In the genomic region with DNA sequence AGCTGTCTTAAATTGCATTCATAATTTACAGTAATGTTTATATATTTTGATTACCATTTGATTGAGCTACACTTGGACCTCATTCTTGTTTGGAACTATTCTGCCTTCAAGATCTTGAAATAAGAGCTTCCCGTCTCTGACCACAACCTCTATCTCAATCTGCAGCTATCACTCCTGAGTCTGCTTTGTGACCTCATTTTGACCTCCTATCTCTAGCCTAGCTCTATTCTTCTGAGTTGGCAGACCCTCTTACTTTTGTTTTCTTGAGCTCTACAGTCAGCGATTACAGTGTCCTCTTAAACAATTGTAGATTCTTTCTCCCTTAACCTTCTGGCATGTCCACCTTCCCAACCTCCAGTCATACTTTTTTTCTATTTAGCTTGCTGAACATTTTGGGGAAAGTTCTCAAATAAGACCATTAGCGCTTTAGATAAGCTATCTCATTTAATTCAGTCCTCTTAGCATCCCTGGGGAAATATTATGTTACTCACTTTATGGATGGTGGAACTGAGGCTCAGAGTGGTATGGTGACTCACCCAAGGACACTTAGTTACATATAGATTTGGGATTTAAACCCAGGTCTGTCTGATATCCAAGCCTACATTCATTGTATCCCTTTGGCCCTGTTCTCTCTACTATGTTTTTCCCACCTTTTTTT, we compare ENCODE assay signal across 1 cellular context.
TF ChIP-seq lines count a peak whose summit lies in the region.

No MANE protein-coding gene starts in this region.

TF ChIP-seq in K562, 482 proteins besides CTCF, POLR2A, EP300 and RAD21 (continued from another document and continues in another):
- TF ChIP-seq, protein P1, sequence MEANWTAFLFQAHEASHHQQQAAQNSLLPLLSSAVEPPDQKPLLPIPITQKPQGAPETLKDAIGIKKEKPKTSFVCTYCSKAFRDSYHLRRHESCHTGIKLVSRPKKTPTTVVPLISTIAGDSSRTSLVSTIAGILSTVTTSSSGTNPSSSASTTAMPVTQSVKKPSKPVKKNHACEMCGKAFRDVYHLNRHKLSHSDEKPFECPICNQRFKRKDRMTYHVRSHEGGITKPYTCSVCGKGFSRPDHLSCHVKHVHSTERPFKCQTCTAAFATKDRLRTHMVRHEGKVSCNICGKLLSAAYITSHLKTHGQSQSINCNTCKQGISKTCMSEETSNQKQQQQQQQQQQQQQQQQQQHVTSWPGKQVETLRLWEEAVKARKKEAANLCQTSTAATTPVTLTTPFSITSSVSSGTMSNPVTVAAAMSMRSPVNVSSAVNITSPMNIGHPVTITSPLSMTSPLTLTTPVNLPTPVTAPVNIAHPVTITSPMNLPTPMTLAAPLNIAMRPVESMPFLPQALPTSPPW (CRISPR knock-in tag; IDR thresholded peaks at IDR 0.05) = no peak
- TF ChIP-seq ZNF316 (IDR thresholded peaks at IDR 0.05) = peak; percentile 28; the same call in 1 of the 2 replicates
- TF ChIP-seq ZNF263 (CRISPR knock-in tag; IDR thresholded peaks at IDR 0.05; ENCODE audit: borderline replicate concordance) = no peak
- TF ChIP-seq CCAR2 (IDR thresholded peaks at IDR 0.05; ENCODE audit: low read depth, low read length) = no peak
- no peak for TF ChIP-seq TFAM (CRISPR knock-in tag; conservative IDR thresholded peaks at IDR 0.05)
- TF ChIP-seq, protein P2, sequence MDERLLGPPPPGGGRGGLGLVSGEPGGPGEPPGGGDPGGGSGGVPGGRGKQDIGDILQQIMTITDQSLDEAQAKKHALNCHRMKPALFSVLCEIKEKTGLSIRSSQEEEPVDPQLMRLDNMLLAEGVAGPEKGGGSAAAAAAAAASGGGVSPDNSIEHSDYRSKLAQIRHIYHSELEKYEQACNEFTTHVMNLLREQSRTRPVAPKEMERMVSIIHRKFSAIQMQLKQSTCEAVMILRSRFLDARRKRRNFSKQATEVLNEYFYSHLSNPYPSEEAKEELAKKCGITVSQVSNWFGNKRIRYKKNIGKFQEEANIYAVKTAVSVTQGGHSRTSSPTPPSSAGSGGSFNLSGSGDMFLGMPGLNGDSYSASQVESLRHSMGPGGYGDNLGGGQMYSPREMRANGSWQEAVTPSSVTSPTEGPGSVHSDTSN (CRISPR knock-in tag; IDR thresholded peaks at IDR 0.05; ENCODE audit: low read depth) = no peak
- TF ChIP-seq, protein P2 (tag; conservative IDR thresholded peaks at IDR 0.05; ENCODE audit: low read depth) = 0 out of 2 replicates have a peak, but pooled peaks have one; percentile 20
- TF ChIP-seq, protein P3, sequence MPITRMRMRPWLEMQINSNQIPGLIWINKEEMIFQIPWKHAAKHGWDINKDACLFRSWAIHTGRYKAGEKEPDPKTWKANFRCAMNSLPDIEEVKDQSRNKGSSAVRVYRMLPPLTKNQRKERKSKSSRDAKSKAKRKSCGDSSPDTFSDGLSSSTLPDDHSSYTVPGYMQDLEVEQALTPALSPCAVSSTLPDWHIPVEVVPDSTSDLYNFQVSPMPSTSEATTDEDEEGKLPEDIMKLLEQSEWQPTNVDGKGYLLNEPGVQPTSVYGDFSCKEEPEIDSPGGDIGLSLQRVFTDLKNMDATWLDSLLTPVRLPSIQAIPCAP (CRISPR knock-in tag; IDR thresholded peaks at IDR 0.05; ENCODE audit: borderline replicate concordance) = no peak
- TF ChIP-seq PCBP1 (IDR thresholded peaks at IDR 0.05; ENCODE audit: low read depth, low read length, poor library complexity, severe bottlenecking) = no peak
- TF ChIP-seq, protein P4, sequence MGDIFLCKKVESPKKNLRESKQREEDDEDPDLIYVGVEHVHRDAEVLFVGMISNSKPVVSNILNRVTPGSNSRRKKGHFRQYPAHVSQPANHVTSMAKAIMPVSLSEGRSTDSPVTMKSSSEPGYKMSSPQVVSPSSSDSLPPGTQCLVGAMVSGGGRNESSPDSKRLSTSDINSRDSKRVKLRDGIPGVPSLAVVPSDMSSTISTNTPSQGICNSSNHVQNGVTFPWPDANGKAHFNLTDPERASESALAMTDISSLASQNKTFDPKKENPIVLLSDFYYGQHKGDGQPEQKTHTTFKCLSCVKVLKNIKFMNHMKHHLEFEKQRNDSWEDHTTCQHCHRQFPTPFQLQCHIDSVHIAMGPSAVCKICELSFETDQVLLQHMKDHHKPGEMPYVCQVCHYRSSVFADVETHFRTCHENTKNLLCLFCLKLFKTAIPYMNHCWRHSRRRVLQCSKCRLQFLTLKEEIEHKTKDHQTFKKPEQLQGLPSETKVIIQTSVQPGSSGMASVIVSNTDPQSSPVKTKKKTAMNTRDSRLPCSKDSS (IDR thresholded peaks at IDR 0.05; ENCODE audit: low read depth, partially characterized antibody) = no peak
- TF ChIP-seq SUPT5H (IDR thresholded peaks at IDR 0.05) = no peak
- peak; percentile 93 for TF ChIP-seq SMARCA4 (IDR thresholded peaks at IDR 0.05)
- no peak for TF ChIP-seq ZNF780A (CRISPR knock-in tag; IDR thresholded peaks at IDR 0.05)
- no peak for TF ChIP-seq THRAP3 (IDR thresholded peaks at IDR 0.05; ENCODE audit: borderline replicate concordance)
- no peak for TF ChIP-seq TSC22D4 (tag; IDR thresholded peaks at IDR 0.05)
- TF ChIP-seq, protein P5, sequence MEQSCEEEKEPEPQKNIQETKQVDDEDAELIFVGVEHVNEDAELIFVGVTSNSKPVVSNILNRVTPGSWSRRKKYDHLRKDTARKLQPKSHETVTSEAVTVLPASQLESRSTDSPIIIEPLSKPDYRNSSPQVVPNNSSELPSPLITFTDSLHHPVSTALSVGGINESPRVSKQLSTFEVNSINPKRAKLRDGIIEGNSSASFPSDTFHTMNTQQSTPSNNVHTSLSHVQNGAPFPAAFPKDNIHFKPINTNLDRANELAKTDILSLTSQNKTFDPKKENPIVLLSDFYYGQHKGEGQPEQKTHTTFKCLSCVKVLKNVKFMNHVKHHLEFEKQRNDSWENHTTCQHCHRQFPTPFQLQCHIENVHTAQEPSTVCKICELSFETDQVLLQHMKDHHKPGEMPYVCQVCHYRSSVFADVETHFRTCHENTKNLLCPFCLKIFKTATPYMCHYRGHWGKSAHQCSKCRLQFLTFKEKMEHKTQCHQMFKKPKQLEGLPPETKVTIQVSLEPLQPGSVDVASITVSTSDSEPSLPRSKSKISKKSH (CRISPR knock-in tag; IDR thresholded peaks at IDR 0.05) = no peak
- no peak for TF ChIP-seq MYNN (IDR thresholded peaks at IDR 0.05)
- TF ChIP-seq MYNN (CRISPR knock-in tag; IDR thresholded peaks at IDR 0.05) = no peak
- TF ChIP-seq, protein P6, sequence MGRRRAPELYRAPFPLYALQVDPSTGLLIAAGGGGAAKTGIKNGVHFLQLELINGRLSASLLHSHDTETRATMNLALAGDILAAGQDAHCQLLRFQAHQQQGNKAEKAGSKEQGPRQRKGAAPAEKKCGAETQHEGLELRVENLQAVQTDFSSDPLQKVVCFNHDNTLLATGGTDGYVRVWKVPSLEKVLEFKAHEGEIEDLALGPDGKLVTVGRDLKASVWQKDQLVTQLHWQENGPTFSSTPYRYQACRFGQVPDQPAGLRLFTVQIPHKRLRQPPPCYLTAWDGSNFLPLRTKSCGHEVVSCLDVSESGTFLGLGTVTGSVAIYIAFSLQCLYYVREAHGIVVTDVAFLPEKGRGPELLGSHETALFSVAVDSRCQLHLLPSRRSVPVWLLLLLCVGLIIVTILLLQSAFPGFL (CRISPR knock-in tag; IDR thresholded peaks at IDR 0.05) = no peak
- TF ChIP-seq, protein P7, sequence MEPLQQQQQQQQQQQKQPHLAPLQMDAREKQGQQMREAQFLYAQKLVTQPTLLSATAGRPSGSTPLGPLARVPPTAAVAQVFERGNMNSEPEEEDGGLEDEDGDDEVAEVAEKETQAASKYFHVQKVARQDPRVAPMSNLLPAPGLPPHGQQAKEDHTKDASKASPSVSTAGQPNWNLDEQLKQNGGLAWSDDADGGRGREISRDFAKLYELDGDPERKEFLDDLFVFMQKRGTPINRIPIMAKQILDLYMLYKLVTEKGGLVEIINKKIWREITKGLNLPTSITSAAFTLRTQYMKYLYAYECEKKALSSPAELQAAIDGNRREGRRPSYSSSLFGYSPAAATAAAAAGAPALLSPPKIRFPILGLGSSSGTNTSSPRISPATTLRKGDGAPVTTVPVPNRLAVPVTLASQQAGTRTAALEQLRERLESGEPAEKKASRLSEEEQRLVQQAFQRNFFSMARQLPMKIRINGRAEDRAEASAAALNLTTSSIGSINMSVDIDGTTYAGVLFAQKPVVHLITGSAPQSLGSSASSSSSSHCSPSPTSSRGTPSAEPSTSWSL (CRISPR knock-in tag; IDR thresholded peaks at IDR 0.05; ENCODE audit: borderline replicate concordance) = no peak
- no peak for TF ChIP-seq POU5F1 (IDR thresholded peaks at IDR 0.05; ENCODE audit: borderline replicate concordance, low read depth, low read length, partially characterized antibody)
- TF ChIP-seq ZNF165 (CRISPR knock-in tag; IDR thresholded peaks at IDR 0.05; ENCODE audit: borderline replicate concordance) = no peak
- TF ChIP-seq STAG1 (CRISPR knock-in tag; IDR thresholded peaks at IDR 0.05; ENCODE audit: borderline replicate concordance) = no peak
- TF ChIP-seq TBP (optimal IDR thresholded peaks at IDR 0.05; ENCODE audit: low read depth, low read length) = no peak
- TF ChIP-seq, protein P8, sequence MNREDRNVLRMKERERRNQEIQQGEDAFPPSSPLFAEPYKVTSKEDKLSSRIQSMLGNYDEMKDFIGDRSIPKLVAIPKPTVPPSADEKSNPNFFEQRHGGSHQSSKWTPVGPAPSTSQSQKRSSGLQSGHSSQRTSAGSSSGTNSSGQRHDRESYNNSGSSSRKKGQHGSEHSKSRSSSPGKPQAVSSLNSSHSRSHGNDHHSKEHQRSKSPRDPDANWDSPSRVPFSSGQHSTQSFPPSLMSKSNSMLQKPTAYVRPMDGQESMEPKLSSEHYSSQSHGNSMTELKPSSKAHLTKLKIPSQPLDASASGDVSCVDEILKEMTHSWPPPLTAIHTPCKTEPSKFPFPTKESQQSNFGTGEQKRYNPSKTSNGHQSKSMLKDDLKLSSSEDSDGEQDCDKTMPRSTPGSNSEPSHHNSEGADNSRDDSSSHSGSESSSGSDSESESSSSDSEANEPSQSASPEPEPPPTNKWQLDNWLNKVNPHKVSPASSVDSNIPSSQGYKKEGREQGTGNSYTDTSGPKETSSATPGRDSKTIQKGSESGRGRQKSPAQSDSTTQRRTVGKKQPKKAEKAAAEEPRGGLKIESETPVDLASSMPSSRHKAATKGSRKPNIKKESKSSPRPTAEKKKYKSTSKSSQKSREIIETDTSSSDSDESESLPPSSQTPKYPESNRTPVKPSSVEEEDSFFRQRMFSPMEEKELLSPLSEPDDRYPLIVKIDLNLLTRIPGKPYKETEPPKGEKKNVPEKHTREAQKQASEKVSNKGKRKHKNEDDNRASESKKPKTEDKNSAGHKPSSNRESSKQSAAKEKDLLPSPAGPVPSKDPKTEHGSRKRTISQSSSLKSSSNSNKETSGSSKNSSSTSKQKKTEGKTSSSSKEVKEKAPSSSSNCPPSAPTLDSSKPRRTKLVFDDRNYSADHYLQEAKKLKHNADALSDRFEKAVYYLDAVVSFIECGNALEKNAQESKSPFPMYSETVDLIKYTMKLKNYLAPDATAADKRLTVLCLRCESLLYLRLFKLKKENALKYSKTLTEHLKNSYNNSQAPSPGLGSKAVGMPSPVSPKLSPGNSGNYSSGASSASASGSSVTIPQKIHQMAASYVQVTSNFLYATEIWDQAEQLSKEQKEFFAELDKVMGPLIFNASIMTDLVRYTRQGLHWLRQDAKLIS (CRISPR knock-in tag; IDR thresholded peaks at IDR 0.05) = 0 out of 2 replicates have a peak, but pooled peaks have one; percentile 49
- TF ChIP-seq DMBX1 (CRISPR knock-in tag; IDR thresholded peaks at IDR 0.05; ENCODE audit: borderline replicate concordance) = no peak
- 0 out of 4 replicates have a peak, but pooled peaks of 1 of the 2 experiments have one; percentile 19 for TF ChIP-seq NRF1 (conservative IDR thresholded peaks at IDR 0.05 in 1 of 2, IDR thresholded peaks at IDR 0.05 in 1 of 2)
- TF ChIP-seq PCBP2 (IDR thresholded peaks at IDR 0.05; ENCODE audit: low read depth, low read length, poor library complexity, severe bottlenecking) = no peak
- TF ChIP-seq, protein P9, sequence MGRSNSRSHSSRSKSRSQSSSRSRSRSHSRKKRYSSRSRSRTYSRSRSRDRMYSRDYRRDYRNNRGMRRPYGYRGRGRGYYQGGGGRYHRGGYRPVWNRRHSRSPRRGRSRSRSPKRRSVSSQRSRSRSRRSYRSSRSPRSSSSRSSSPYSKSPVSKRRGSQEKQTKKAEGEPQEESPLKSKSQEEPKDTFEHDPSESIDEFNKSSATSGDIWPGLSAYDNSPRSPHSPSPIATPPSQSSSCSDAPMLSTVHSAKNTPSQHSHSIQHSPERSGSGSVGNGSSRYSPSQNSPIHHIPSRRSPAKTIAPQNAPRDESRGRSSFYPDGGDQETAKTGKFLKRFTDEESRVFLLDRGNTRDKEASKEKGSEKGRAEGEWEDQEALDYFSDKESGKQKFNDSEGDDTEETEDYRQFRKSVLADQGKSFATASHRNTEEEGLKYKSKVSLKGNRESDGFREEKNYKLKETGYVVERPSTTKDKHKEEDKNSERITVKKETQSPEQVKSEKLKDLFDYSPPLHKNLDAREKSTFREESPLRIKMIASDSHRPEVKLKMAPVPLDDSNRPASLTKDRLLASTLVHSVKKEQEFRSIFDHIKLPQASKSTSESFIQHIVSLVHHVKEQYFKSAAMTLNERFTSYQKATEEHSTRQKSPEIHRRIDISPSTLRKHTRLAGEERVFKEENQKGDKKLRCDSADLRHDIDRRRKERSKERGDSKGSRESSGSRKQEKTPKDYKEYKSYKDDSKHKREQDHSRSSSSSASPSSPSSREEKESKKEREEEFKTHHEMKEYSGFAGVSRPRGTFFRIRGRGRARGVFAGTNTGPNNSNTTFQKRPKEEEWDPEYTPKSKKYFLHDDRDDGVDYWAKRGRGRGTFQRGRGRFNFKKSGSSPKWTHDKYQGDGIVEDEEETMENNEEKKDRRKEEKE (IDR thresholded peaks at IDR 0.05; ENCODE audit: borderline replicate concordance in 1 of 2, control insufficient read depth in 1 of 2, low read depth in 2 of 2, low read length in 1 of 2) = no peak
- no peak for TF ChIP-seq CAMTA2 (CRISPR knock-in tag; conservative IDR thresholded peaks at IDR 0.05)
- TF ChIP-seq SMARCA5 (IDR thresholded peaks at IDR 0.05) = no peak
- peak; percentile 89 for TF ChIP-seq PML (IDR thresholded peaks at IDR 0.05; ENCODE audit: low read length)
- TF ChIP-seq, protein P10, sequence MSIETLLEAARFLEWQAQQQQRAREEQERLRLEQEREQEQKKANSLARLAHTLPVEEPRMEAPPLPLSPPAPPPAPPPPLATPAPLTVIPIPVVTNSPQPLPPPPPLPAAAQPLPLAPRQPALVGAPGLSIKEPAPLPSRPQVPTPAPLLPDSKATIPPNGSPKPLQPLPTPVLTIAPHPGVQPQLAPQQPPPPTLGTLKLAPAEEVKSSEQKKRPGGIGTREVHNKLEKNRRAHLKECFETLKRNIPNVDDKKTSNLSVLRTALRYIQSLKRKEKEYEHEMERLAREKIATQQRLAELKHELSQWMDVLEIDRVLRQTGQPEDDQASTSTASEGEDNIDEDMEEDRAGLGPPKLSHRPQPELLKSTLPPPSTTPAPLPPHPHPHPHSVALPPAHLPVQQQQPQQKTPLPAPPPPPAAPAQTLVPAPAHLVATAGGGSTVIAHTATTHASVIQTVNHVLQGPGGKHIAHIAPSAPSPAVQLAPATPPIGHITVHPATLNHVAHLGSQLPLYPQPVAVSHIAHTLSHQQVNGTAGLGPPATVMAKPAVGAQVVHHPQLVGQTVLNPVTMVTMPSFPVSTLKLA (conservative IDR thresholded peaks at IDR 0.05) = no peak
- TF ChIP-seq ZNF408 (CRISPR knock-in tag; IDR thresholded peaks at IDR 0.05; ENCODE audit: low read depth) = no peak
